15 cellular contexts compared by ENCODE assay signal in genomic region chr10:63631971-63632370, GRCh38.
DNase-seq lines count a peak whose midpoint lies in the region; ATAC-seq and TF ChIP-seq lines count a peak whose summit lies in the region.
"Had no signal": no experiment of that assay in that cellular context is flagged by ENCODE, and none has a peak within 500 bp of the region (broad histone marks: within the 10 kb centered on the region; RNA-seq: fewer than 3 reads in every experiment).

No MANE protein-coding gene starts in this region.

- no peak for ATAC-seq in CD4-positive, alpha-beta T cell (ENCODE audit: poor library complexity)
- ATAC-seq in gastrocnemius medialis (no peak), HG02759 (IDR thresholded peaks at IDR 0.05; ENCODE audit: unreplicated experiment) (no peak)
- ATAC-seq: activated naive CD8-positive, alpha-beta T cell treated with anti-CD3 and anti-CD28 coated beads, Interleukin-2, amount 50 U/mL, for 24 hours; esophagus mucosa had no signal

- TF ChIP-seq CTCF in CD4-positive, alpha-beta T cell (IDR thresholded peaks at IDR 0.05), result no peak
- TF ChIP-seq CTCF in esophagus muscularis mucosa (IDR thresholded peaks at IDR 0.05), result no peak
- no peak for TF ChIP-seq CTCF in gastrocnemius medialis (IDR thresholded peaks at IDR 0.05 in 4 of 5, conservative IDR thresholded peaks at IDR 0.05 in 1 of 5)

- 57% methylated on average over 3 of the region's 3 CpGs for WGBS in esophagus muscularis mucosa

- H3K4me3 Mint-ChIP-seq in CD4-positive, alpha-beta T cell, result peak overlapping the region; percentile 95

- H3K36me3 Mint-ChIP-seq in CD4-positive, alpha-beta T cell (ENCODE audit: low read depth), result no peaks in the 10 kb centered on the region

- peak overlapping the region; percentile 82 for H3K27ac Mint-ChIP-seq in CD4-positive, alpha-beta T cell
- H3K27ac Mint-ChIP-seq: activated naive CD8-positive, alpha-beta T cell treated with anti-CD3 and anti-CD28 coated beads, Interleukin-2, amount 50 U/mL, for 24 hours had no signal

- in situ Hi-C loops in gastrocnemius medialis (cut with MboI; ENCODE audit: low sequenced_read_pairs in 4 of 4), result loop anchor here in 3 of 4 donors (5.0 to 10.0 kb wide), 3 partner anchors 80 to 415 kb away; no protein-coding TSS in a partner anchor

- intact Hi-C loops in CD4-positive, alpha-beta T cell (cut with DNase I, micrococcal nuclease), result loop anchor here in 1 of 2 experiments (2.0 to 10.0 kb wide), 3 partner anchors 85 to 817 kb away; partner anchors contain the start of gene EGR2
- intact Hi-C loops in esophagus muscularis mucosa (cut with DNase I), result loop anchor here (2.0 to 5.0 kb wide), 3 partner anchors 65 to 465 kb away; no protein-coding TSS in a partner anchor
- intact Hi-C loops in gastrocnemius medialis (cut with DNase I; ENCODE audit: low total_unique reads), result loop anchor here (2.0 kb wide), 2 partner anchors 81 to 815 kb away; partner anchors contain the start of gene EGR2

- no peaks in the 10 kb centered on the region for H3K9me3 Mint-ChIP-seq in CD4-positive, alpha-beta T cell
- H3K9me3 Mint-ChIP-seq: activated naive CD8-positive, alpha-beta T cell treated with anti-CD3 and anti-CD28 coated beads, Interleukin-2, amount 50 U/mL, for 24 hours had no signal

- H3K27ac ChIP-seq in CD4-positive, alpha-beta T cell (ENCODE audit: low read depth, low read length), result no peak overlapping the region
- H3K27ac ChIP-seq in esophagus muscularis mucosa (replicated peaks in 1 of 4), result peak overlapping the region; percentile 95 to 99 (median 96)
- H3K27ac ChIP-seq in gastrocnemius medialis, result peak overlapping the region; percentile 94 to 99 (median 97)
- H3K27ac ChIP-seq: SJCRH30 had no signal

- H3K4me1 ChIP-seq in esophagus muscularis mucosa (peaks cover 29 to 37% (median 35%) of the 10 kb centered on the region in 4 donors), gastrocnemius medialis (peaks cover 16 to 23% of the 10 kb centered on the region in 2 donors)

- no peaks in the 10 kb centered on the region for H3K27me3 Mint-ChIP-seq in CD4-positive, alpha-beta T cell

- CTCF ChIA-PET in CD4-positive, alpha-beta T cell (lab: Charles Lee), result interaction anchor here (1.0 to 4.1 kb wide), 4 partner anchors 15 to 465 kb away, joined by 3 to 22 read pairs (median 4); no protein-coding TSS in a partner anchor

- H3K27me3 ChIP-seq in CD4-positive, alpha-beta T cell (ENCODE audit: control insufficient read depth, insufficient read depth, low read length), result no peaks in the 10 kb centered on the region
- H3K27me3 ChIP-seq in esophagus muscularis mucosa (no peaks in the 10 kb centered on the region), gastrocnemius medialis (no peaks in the 10 kb centered on the region)
- H3K27me3 ChIP-seq: SJCRH30 had no signal

- no peak for DNase-seq in CD4-positive, alpha-beta T cell
- DNase-seq in M059J (ENCODE audit: low read depth) (peak; percentile 36), esophagus muscularis mucosa (ENCODE audit: extremely low spot score) (no peak), gastrocnemius medialis (no peak), NCI-H526 treated with DMSO at 0.1 percent for 48 hours (lab: John Stamatoyannopoulos, UW) (no peak), NCI-H2196 treated with DMSO at 0.1 percent for 48 hours (lab: John Stamatoyannopoulos, UW; ENCODE audit: unreplicated experiment) (no peak)
- DNase-seq in activated CD4-positive, alpha-beta T cell treated with anti-CD3 and anti-CD28 coated beads, Interleukin-2, amount 50 U/mL, for 48 hours, result no peak
- DNase-seq: activated CD8-positive, alpha-beta memory T cell treated with anti-CD3 and anti-CD28 coated beads, Interleukin-2, amount 50 U/mL, for 48 hours; activated naive CD8-positive, alpha-beta T cell treated with anti-CD3 and anti-CD28 coated beads, Interleukin-2, amount 50 U/mL, for 24 hours; COR-L47; NCI-H187 treated with DMSO at 0.1 percent for 48 hours; SJCRH30; substantia nigra had no signal

- no peak for TF ChIP-seq EP300 in esophagus muscularis mucosa (IDR thresholded peaks at IDR 0.05)

- no peaks in the 10 kb centered on the region for H3K36me3 ChIP-seq in esophagus muscularis mucosa
- H3K36me3 ChIP-seq in gastrocnemius medialis, result no peaks in the 10 kb centered on the region
- H3K36me3 ChIP-seq: SJCRH30 had no signal

- TF ChIP-seq POLR2A in esophagus muscularis mucosa (IDR thresholded peaks at IDR 0.05; ENCODE audit: low read depth) (no peak), gastrocnemius medialis (IDR thresholded peaks at IDR 0.05) (no peak)

- no peaks in the 10 kb centered on the region for H3K9me3 ChIP-seq in CD4-positive, alpha-beta T cell (ENCODE audit: control insufficient read depth, low read length)
- H3K9me3 ChIP-seq in esophagus muscularis mucosa, result no peaks in the 10 kb centered on the region
- H3K9me3 ChIP-seq in gastrocnemius medialis, result no peaks in the 10 kb centered on the region
- H3K9me3 ChIP-seq: SJCRH30 had no signal

- peaks cover 23% of the 10 kb centered on the region for H3K4me1 Mint-ChIP-seq in CD4-positive, alpha-beta T cell (ENCODE audit: low read depth)

- POLR2A ChIA-PET in CD4-positive, alpha-beta T cell (lab: Charles Lee), result interaction anchor here (3.8 to 4.3 kb wide), 2 partner anchors 110 to 465 kb away, joined by 23 to 38 read pairs; partner anchors contain the start of gene REEP3

- no peak overlapping the region for H3K4me3 ChIP-seq in esophagus muscularis mucosa
- H3K4me3 ChIP-seq in gastrocnemius medialis, result no peak overlapping the region
